Comparison of ENCODE assay signal across 23 cellular contexts in the genomic region with DNA sequence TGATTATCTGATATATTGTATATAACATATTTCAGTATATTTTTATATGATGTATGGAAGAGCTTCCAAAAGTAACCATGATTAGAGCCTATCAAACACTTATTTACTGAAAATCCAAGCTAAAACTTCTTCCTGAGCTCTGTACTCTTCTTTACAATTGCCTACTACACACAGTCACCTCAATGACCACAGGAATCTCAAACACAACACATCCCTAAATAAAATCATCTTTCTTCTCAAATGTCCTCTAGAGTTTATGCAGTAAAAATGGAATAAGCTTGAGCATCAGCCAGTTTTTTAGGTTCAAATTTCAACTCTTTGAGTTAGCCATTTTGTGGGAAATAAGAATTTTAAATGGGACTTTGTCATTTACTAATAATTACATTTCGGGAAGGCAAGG.
DNase-seq lines count a peak whose midpoint lies in the region; ATAC-seq, FAIRE-seq and TF ChIP-seq lines count a peak whose summit lies in the region.
"Had no signal": no experiment of that assay in that cellular context is flagged by ENCODE, and none has a peak within 500 bp of the region (broad histone marks: within the 10 kb centered on the region; RNA-seq: fewer than 3 reads in every experiment).

No MANE protein-coding gene starts in this region.

- H3K4me1 ChIP-seq in GM23338 (ENCODE audit: insufficient read depth) = peaks cover 43% of the 10 kb centered on the region
- no peaks in the 10 kb centered on the region for H3K4me1 ChIP-seq in astrocyte (ENCODE audit: insufficient read depth, low read length)
- peaks cover 31% of the 10 kb centered on the region for H3K4me1 ChIP-seq in iPS-18a (ENCODE audit: control insufficient read depth, low read depth, low read length)

- DNase-seq in GM23338 (ENCODE audit: low spot score) (no peak), astrocyte (ENCODE audit: low read depth) (no peak), Ammon's horn (ENCODE audit: low spot score) (no peak), A172 (ENCODE audit: low spot score) (no peak)
- DNase-seq in stimulated activated naive CD4-positive, alpha-beta T cell treated with Interleukin-2 at 50 U/mL for 16 hours (lab: John Stamatoyannopoulos, UW) = no peak
- DNase-seq: ACHN; AML-193; CD4-positive, alpha-beta memory T cell; DMS153; DMS79; GF-D8; KG1 had no signal

- H3K9me3 Mint-ChIP-seq in GM23338 = no peaks in the 10 kb centered on the region
- H3K9me3 Mint-ChIP-seq in astrocyte (ENCODE audit: unreplicated experiment) = no peaks in the 10 kb centered on the region
- H3K9me3 Mint-ChIP-seq: CD14-positive monocyte; CD4-positive, alpha-beta memory T cell; HFFc6; IgD-negative memory B cell had no signal

- H3K27ac Mint-ChIP-seq in GM23338 (no peak overlapping the region), astrocyte (ENCODE audit: unreplicated experiment) (no peak overlapping the region)
- H3K27ac Mint-ChIP-seq: CD14-positive monocyte; CD4-positive, alpha-beta memory T cell; HFFc6; IgD-negative memory B cell had no signal

- TF ChIP-seq CTCF in GM23338 (conservative IDR thresholded peaks at IDR 0.05; ENCODE audit: low read depth in 2 of 2) = no peak
- no peak for TF ChIP-seq CTCF in astrocyte (IDR thresholded peaks at IDR 0.05; ENCODE audit: insufficient read depth, low read depth, low read length)

- H3K9ac ChIP-seq in astrocyte (ENCODE audit: low read length) (no peak overlapping the region), iPS-18a (ENCODE audit: low read length) (no peak overlapping the region)
- H3K9ac ChIP-seq: BLaER1 had no signal

- peak overlapping the region; percentile 72 for H3K4me2 ChIP-seq in GM23338
- H3K4me2 ChIP-seq in astrocyte (ENCODE audit: low read length) = no peak overlapping the region
- H3K4me2 ChIP-seq: BLaER1 had no signal

- no peak overlapping the region for H2AFZ ChIP-seq in GM23338
- H2AFZ ChIP-seq in astrocyte (ENCODE audit: low read depth, low read length) = no peak overlapping the region

- no peaks in the 10 kb centered on the region for H3K36me3 ChIP-seq in GM23338 (ENCODE audit: insufficient read depth)
- H3K36me3 ChIP-seq in astrocyte (ENCODE audit: insufficient read depth, low read length) = no peaks in the 10 kb centered on the region
- H3K36me3 ChIP-seq in iPS-18a (ENCODE audit: control insufficient read depth, low read depth, low read length) = no peaks in the 10 kb centered on the region
- H3K36me3 ChIP-seq: BLaER1 had no signal

- H3K27ac ChIP-seq in GM23338 (ENCODE audit: low read depth) (no peak overlapping the region), astrocyte (ENCODE audit: low read depth, low read length) (no peak overlapping the region), iPS-18a (ENCODE audit: low read length) (no peak overlapping the region)
- H3K27ac ChIP-seq: BLaER1 had no signal

- H3K27me3 Mint-ChIP-seq in GM23338 (ENCODE audit: insufficient read depth, low read depth, poor library complexity) = peaks cover 16% of the 10 kb centered on the region
- H3K27me3 Mint-ChIP-seq in astrocyte (ENCODE audit: low read depth, unreplicated experiment) = peaks cover 16% of the 10 kb centered on the region

- H4K20me1 ChIP-seq in GM23338 (replicated peaks; ENCODE audit: insufficient read depth) = no peaks in the 10 kb centered on the region
- no peaks in the 10 kb centered on the region for H4K20me1 ChIP-seq in astrocyte (ENCODE audit: insufficient read depth, low read length)
- H4K20me1 ChIP-seq: BLaER1 had no signal

- H3K27me3 ChIP-seq in GM23338 (ENCODE audit: insufficient read depth) = peaks cover 31% of the 10 kb centered on the region
- peaks cover 9% of the 10 kb centered on the region for H3K27me3 ChIP-seq in astrocyte (ENCODE audit: insufficient read depth, low read length)
- H3K27me3 ChIP-seq in iPS-18a (ENCODE audit: control insufficient read depth, insufficient read depth, low read length) = peaks cover 47% of the 10 kb centered on the region
- H3K27me3 ChIP-seq: BLaER1 had no signal

- peaks cover 37% of the 10 kb centered on the region for H3K4me1 Mint-ChIP-seq in GM23338
- peaks cover 16% of the 10 kb centered on the region for H3K4me1 Mint-ChIP-seq in astrocyte (ENCODE audit: low read depth, unreplicated experiment)
- H3K4me1 Mint-ChIP-seq: CD4-positive, alpha-beta memory T cell; IgD-negative memory B cell had no signal

- no peaks in the 10 kb centered on the region for H3K9me2 ChIP-seq in GM23338 (ENCODE audit: insufficient read depth)

- ATAC-seq in GM23338 (no peak), HG03571 (IDR thresholded peaks at IDR 0.05; ENCODE audit: unreplicated experiment) (no peak)
- ATAC-seq: HCT116, HepG2 had no signal

- H3K4me3 ChIP-seq in GM23338 (0 out of 2 replicates have a peak overlapping the region, but pooled peaks have one; percentile 12), astrocyte (ENCODE audit: insufficient read depth, low read depth, low read length) (no peak overlapping the region), iPS-18a (ENCODE audit: low read length) (peak overlapping the region; percentile 1)
- H3K4me3 ChIP-seq: BLaER1 had no signal

- H3K4me3 Mint-ChIP-seq in GM23338 = no peak overlapping the region
- no peak overlapping the region for H3K4me3 Mint-ChIP-seq in astrocyte (ENCODE audit: unreplicated experiment)
- H3K4me3 Mint-ChIP-seq: CD14-positive monocyte; CD4-positive, alpha-beta memory T cell; HFFc6; IgD-negative memory B cell had no signal

- FAIRE-seq in astrocyte (lab: Jason Lieb, UNC) = peak; percentile 13
- FAIRE-seq: A204.1, H54, HepG2, HTR-8/SVneo had no signal

- H3K79me2 ChIP-seq in GM23338 (replicated peaks; ENCODE audit: insufficient read depth) (no peaks in the 10 kb centered on the region), astrocyte (ENCODE audit: insufficient read depth, low read length) (no peaks in the 10 kb centered on the region)

- H3K36me3 Mint-ChIP-seq in GM23338 (ENCODE audit: low read depth) (no peaks in the 10 kb centered on the region), astrocyte (ENCODE audit: low read depth, unreplicated experiment) (no peaks in the 10 kb centered on the region)
- H3K36me3 Mint-ChIP-seq: CD14-positive monocyte; CD4-positive, alpha-beta memory T cell; IgD-negative memory B cell had no signal

- peaks cover 6% of the 10 kb centered on the region; the same call in 1 of the 2 replicates for H3F3A ChIP-seq in GM23338 (replicated peaks; ENCODE audit: low read depth)

- H3K9me3 ChIP-seq in astrocyte (ENCODE audit: insufficient read depth, low read depth, low read length) = no peaks in the 10 kb centered on the region
- H3K9me3 ChIP-seq in iPS-18a (ENCODE audit: control insufficient read depth, low read depth, low read length) = no peaks in the 10 kb centered on the region
- H3K9me3 ChIP-seq: BLaER1 had no signal

TF ChIP-seq in GM23338, 12 proteins besides CTCF, POLR2A, EP300 and RAD21 (continues in another document):
- TF ChIP-seq ZNF331 (CRISPR knock-in tag; IDR thresholded peaks at IDR 0.05; ENCODE audit: low read depth) (no peak), JUNB (IDR thresholded peaks at IDR 0.05; ENCODE audit: unreplicated experiment) (no peak), POLR2AphosphoS5 (IDR thresholded peaks at IDR 0.05; ENCODE audit: low read depth) (no peak), NANOG (IDR thresholded peaks at IDR 0.05; ENCODE audit: borderline replicate concordance) (no peak), EZH2 (IDR thresholded peaks at IDR 0.05; ENCODE audit: low read depth, unreplicated experiment) (no peak)
- TF ChIP-seq, protein P1, sequence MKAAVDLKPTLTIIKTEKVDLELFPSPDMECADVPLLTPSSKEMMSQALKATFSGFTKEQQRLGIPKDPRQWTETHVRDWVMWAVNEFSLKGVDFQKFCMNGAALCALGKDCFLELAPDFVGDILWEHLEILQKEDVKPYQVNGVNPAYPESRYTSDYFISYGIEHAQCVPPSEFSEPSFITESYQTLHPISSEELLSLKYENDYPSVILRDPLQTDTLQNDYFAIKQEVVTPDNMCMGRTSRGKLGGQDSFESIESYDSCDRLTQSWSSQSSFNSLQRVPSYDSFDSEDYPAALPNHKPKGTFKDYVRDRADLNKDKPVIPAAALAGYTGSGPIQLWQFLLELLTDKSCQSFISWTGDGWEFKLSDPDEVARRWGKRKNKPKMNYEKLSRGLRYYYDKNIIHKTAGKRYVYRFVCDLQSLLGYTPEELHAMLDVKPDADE (IDR thresholded peaks at IDR 0.05) = no peak
